In the genomic region with DNA sequence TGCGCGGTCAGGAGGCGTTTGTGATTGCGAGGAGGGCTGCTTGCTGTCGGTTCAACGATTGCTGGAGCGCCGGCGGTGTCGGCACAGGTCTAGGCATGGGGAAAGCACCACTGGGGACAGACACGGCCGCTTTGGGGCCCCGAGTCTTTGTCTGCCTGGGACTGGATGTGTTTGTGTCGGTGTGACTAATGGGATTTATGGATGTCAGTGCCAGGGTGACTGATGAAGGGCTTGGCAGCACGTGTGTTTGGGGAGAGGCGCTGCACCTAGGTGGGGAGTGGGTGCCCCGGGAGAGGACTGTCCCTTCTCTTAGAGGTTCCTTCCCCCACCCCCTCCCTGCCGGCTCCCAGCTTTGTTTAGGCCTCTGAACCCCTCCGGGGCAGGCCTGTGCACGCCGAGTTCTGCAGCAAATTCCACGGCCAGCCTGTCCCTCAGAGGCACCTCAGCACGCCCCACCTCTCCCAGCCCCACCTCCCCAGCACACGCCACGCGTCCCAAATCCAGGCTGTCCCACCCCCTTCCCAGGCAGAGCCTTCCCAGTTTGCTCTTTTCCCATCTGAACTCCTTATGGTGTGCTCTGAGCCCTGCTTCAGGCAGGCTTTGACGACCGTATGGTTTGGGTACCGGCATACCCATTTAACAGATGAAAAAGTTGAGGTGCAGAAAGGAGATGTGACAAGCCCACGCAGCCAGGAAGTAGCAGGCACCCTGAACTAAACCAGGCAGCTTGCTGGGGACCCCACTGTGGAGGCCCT, we compare ENCODE assay signal across 8 cellular contexts. TPM values are rescaled to one million over a fixed set of nuclear protein-coding genes. Genes with fewer than 3 reads are reported as not detected.
DNase-seq lines count a peak whose midpoint lies in the region; ATAC-seq and TF ChIP-seq lines count a peak whose summit lies in the region.

No MANE protein-coding gene starts in this region.

- in situ Hi-C loops in GM13977 (cut with MboI; ENCODE audit: low pct_unique_long_range_greater_than_20kb, low sequenced_read_pairs, unreplicated experiment), result no loop called here

- H3K27me3 Mint-ChIP-seq in activated CD4-positive, alpha-beta memory T cell treated with anti-CD3 and anti-CD28 coated beads, Interleukin-2, amount 10 ng/mL, durations not matched to agents 7 days and 5 days, result peaks cover 65% of the 10 kb centered on the region

- H3K27me3 ChIP-seq in rectal smooth muscle tissue (ENCODE audit: control insufficient read depth, insufficient read depth, low read length), result no peaks in the 10 kb centered on the region

- H3K4me1 Mint-ChIP-seq in activated CD4-positive, alpha-beta memory T cell treated with anti-CD3 and anti-CD28 coated beads, Interleukin-2, amount 10 ng/mL, durations not matched to agents 7 days and 5 days, result peaks cover 27% of the 10 kb centered on the region

- H3K4me3 Mint-ChIP-seq in activated CD4-positive, alpha-beta memory T cell treated with anti-CD3 and anti-CD28 coated beads, Interleukin-2, amount 10 ng/mL, durations not matched to agents 7 days and 5 days, result no peak overlapping the region

- peak overlapping the region; percentile 64 for H3K9ac ChIP-seq in rectal smooth muscle tissue (ENCODE audit: low read length)

- ATAC-seq in left ventricle myocardium superior (peak; percentile 7), HG02981 (IDR thresholded peaks at IDR 0.05; ENCODE audit: unreplicated experiment) (no peak)

- peaks cover 4% of the 10 kb centered on the region for H3K36me3 Mint-ChIP-seq in activated CD4-positive, alpha-beta memory T cell treated with anti-CD3 and anti-CD28 coated beads, Interleukin-2, amount 10 ng/mL, durations not matched to agents 7 days and 5 days (ENCODE audit: low read depth)

- peak; percentile 11 for DNase-seq in 8988T
- DNase-seq in GM20000 (ENCODE audit: low spot score), result peak; percentile 50
- DNase-seq in activated CD4-positive, alpha-beta memory T cell treated with anti-CD3 and anti-CD28 coated beads, Interleukin-2, amount 10 ng/mL, durations not matched to agents 7 days and 5 days, result no peak
- DNase-seq in left ventricle myocardium superior, result peak; percentile 70
- no peak for DNase-seq in GM19238 (ENCODE audit: insufficient read length, low spot score)
- no peak for DNase-seq in GM13977 (ENCODE audit: low spot score)

- CTCF ChIA-PET in activated CD4-positive, alpha-beta memory T cell treated with anti-CD3 and anti-CD28 coated beads, Interleukin-2, amount 10 ng/mL, durations not matched to agents 7 days and 5 days (lab: Charles Lee), result no interaction called here

- intact Hi-C loops in left ventricle myocardium superior (cut with micrococcal nuclease), result no loop called here

- TF ChIP-seq CTCF in GM20000 (IDR thresholded peaks at IDR 0.05; ENCODE audit: extremely low read depth, missing control alignments) (no peak), GM13977 (IDR thresholded peaks at IDR 0.05; ENCODE audit: extremely low read depth, insufficient read depth, missing control alignments) (no peak)

- peak overlapping the region; percentile 99 for H3K27ac ChIP-seq in rectal smooth muscle tissue (ENCODE audit: low read depth, low read length)

- POLR2A ChIA-PET in activated CD4-positive, alpha-beta memory T cell treated with anti-CD3 and anti-CD28 coated beads, Interleukin-2, amount 10 ng/mL, durations not matched to agents 7 days and 5 days (lab: Charles Lee), result no interaction called here

- H3K27ac Mint-ChIP-seq in activated CD4-positive, alpha-beta memory T cell treated with anti-CD3 and anti-CD28 coated beads, Interleukin-2, amount 10 ng/mL, durations not matched to agents 7 days and 5 days, result peak overlapping the region; percentile 40

- peak overlapping the region; percentile 98 for H3K4me3 ChIP-seq in rectal smooth muscle tissue (ENCODE audit: low read length)

- peaks cover 7% of the 10 kb centered on the region for H3K4me1 ChIP-seq in rectal smooth muscle tissue (ENCODE audit: control insufficient read depth, insufficient read depth, low read length)

- H3K9me3 Mint-ChIP-seq in activated CD4-positive, alpha-beta memory T cell treated with anti-CD3 and anti-CD28 coated beads, Interleukin-2, amount 10 ng/mL, durations not matched to agents 7 days and 5 days, result peaks cover 4% of the 10 kb centered on the region

- peaks cover 2% of the 10 kb centered on the region for H3K36me3 ChIP-seq in rectal smooth muscle tissue (ENCODE audit: control insufficient read depth, insufficient read depth, low read length)

RNA-seq across cellular contexts. Expression of a gene that starts 6.4 kb away (rescaled TPM):
- total RNA-seq in activated CD4-positive, alpha-beta memory T cell treated with anti-CD3 and anti-CD28 coated beads, Interleukin-2, amount 10 ng/mL, durations not matched to agents 7 days and 5 days, result 10 to 100 TPM; 56.5 to 57.6 TPM
- 29.5 TPM for total RNA-seq in left ventricle myocardium superior

Comparison
In these comparisons a context has a peak if more than half of its experiments do, and no peak if none do; other contexts are left out.
1. DNase-seq: peak in 8988T (single experiment), GM20000 (single experiment) and left ventricle myocardium superior (single experiment); none in activated CD4-positive, alpha-beta memory T cell treated with anti-CD3 and anti-CD28 coated beads, Interleukin-2, amount 10 ng/mL, durations not matched to agents 7 days and 5 days (single experiment), GM19238 (single experiment) and GM13977 (single experiment).